In genomic region chr19:6530385-6531162, GRCh38 we compare ENCODE assay signal across 8 cellular contexts. TPM values are rescaled to one million over a fixed set of nuclear protein-coding genes. Genes with fewer than 3 reads are reported as not detected.
DNase-seq lines count a peak whose midpoint lies in the region; ATAC-seq and TF ChIP-seq lines count a peak whose summit lies in the region.

Gene TNFSF9 (plus strand): TSS chr19:6531026. CDS start chr19:6531037, 11 bp downstream.

- H3K4me1 ChIP-seq in SJCRH30 = no peaks in the 10 kb centered on the region

- H3K27me3 ChIP-seq in SJCRH30 = no peaks in the 10 kb centered on the region

- no peak within 1 kb of the TSS for H3K4me3 ChIP-seq in SJCRH30

- ATAC-seq in HG03045 (IDR thresholded peaks at IDR 0.05; ENCODE audit: unreplicated experiment) = peak; percentile 40

- DNase-seq in GM10266 (ENCODE audit: extremely low spot score) (peak; percentile 89), NCI-H82 (lab: John Stamatoyannopoulos, UW) (peak; percentile 82), medulla oblongata (ENCODE audit: extremely low spot score) (peak; percentile 90), SJCRH30 (no peak)
- DNase-seq in activated CD8-positive, alpha-beta memory T cell treated with anti-CD3 and anti-CD28 coated beads for 24 hours = peak; percentile 95
- peak; percentile 72 for DNase-seq in effector CD4-positive, alpha-beta T cell
- peak; percentile 72 to 77 (median 76) for DNase-seq in stimulated activated CD4-positive, alpha-beta T cell treated with anti-CD3 and anti-CD28 coated beads, TNF-alpha, amount 100 ng/mL, for 4 hours (ENCODE audit: low read depth in 3 of 3)

- H3K9me3 ChIP-seq in SJCRH30 (replicated peaks) = no peaks in the 10 kb centered on the region

- TF ChIP-seq CTCF in GM10266 (IDR thresholded peaks at IDR 0.05; ENCODE audit: control insufficient read depth, insufficient read depth, low read depth, missing control alignments) = no peak

- H3K36me3 ChIP-seq in SJCRH30 = no peaks in the 10 kb centered on the region

- no peak within 1 kb of the TSS for H3K27ac ChIP-seq in SJCRH30

RNA-seq across cellular contexts. Expression of gene TNFSF9, which starts in this region (rescaled TPM):
- not detected in 2 replicates for total RNA-seq in SJCRH30 (2014; rRNA removed; shearing (Covaris generic))

Comparison
In these comparisons a context has a peak if more than half of its experiments do, and no peak if none do; other contexts are left out.
1. DNase-seq: peak in GM10266 (single experiment), NCI-H82 (single experiment), activated CD8-positive, alpha-beta memory T cell treated with anti-CD3 and anti-CD28 coated beads for 24 hours (single experiment), effector CD4-positive, alpha-beta T cell (single experiment), medulla oblongata (single experiment) and stimulated activated CD4-positive, alpha-beta T cell treated with anti-CD3 and anti-CD28 coated beads, TNF-alpha, amount 100 ng/mL, for 4 hours (3 of 3); none in SJCRH30 (0 of 2).